10 cellular contexts compared by ENCODE assay signal in genomic region chr4:10032625-10033024, GRCh38. TPM values are rescaled to one million over a fixed set of nuclear protein-coding genes. Genes with fewer than 3 reads are reported as not detected.
DNase-seq lines count a peak whose midpoint lies in the region; ATAC-seq and TF ChIP-seq lines count a peak whose summit lies in the region.
"Had no signal": no experiment of that assay in that cellular context is flagged by ENCODE, and none has a peak within 500 bp of the region (broad histone marks: within the 10 kb centered on the region; RNA-seq: fewer than 3 reads in every experiment).

No MANE protein-coding gene starts in this region.

- no peaks in the 10 kb centered on the region for H3K9me3 ChIP-seq in HEK293 (ENCODE audit: control insufficient read depth, insufficient read depth, low read depth, low read length)
- H3K9me3 ChIP-seq in heart right ventricle: no peaks in the 10 kb centered on the region
- no peaks in the 10 kb centered on the region for H3K9me3 ChIP-seq in skeletal muscle tissue (ENCODE audit: control insufficient read depth in 3 of 3, low read length in 3 of 3)

- POLR2A ChIA-PET in HEK293 (lab: Yijun Ruan, JAX): interaction anchor here (1.0 kb wide), 1 partner anchor 84 kb away, joined by 3 read pairs; the partner anchor contains the start of gene WDR1

- intact Hi-C loops in heart right ventricle (cut with DNase I): no loop called here

- TF ChIP-seq CTCF in HEK293 (tag by site-specific recombination; IDR thresholded peaks at IDR 0.05) (no peak), heart right ventricle (IDR thresholded peaks at IDR 0.05) (no peak), GM20000 (IDR thresholded peaks at IDR 0.05; ENCODE audit: extremely low read depth, missing control alignments) (no peak)

- WGBS in heart right ventricle, 2 donors: 44 to 57% methylated on average over 6 of the region's 6 CpGs

- peak in 6 of 8 donors; percentile 27 to 55 (median 32) for ATAC-seq in heart right ventricle

- H3K9ac ChIP-seq in skeletal muscle tissue (ENCODE audit: low read depth in 1 of 3, low read length in 3 of 3): peak overlapping the region in 1 of 3 donors; percentile 54

- H3K27me3 ChIP-seq in heart right ventricle: no peaks in the 10 kb centered on the region
- no peaks in the 10 kb centered on the region for H3K27me3 ChIP-seq in skeletal muscle tissue (ENCODE audit: control insufficient read depth in 3 of 3, insufficient read depth in 3 of 3, low read length in 3 of 3)

- CTCF ChIA-PET in HEK293 (lab: Yijun Ruan, JAX): interaction anchor here (2.6 kb wide), 1 partner anchor 13 kb away, joined by 12 read pairs; no protein-coding TSS in a partner anchor

- H3K4me1 ChIP-seq in HEK293 (ENCODE audit: control insufficient read depth, insufficient read depth, low read length) (no peaks in the 10 kb centered on the region; the same call in 1 of the 2 replicates), heart right ventricle (peaks cover 16 to 56% (median 38%) of the 10 kb centered on the region in 9 donors), skeletal muscle tissue (ENCODE audit: control insufficient read depth in 3 of 3, insufficient read depth in 3 of 3, low read length in 3 of 3) (peaks cover 49 to 65% (median 59%) of the 10 kb centered on the region in 3 donors)

- H3K27ac ChIP-seq in HEK293 (ENCODE audit: extremely low read depth, low read depth, low read length) (no peak overlapping the region), heart right ventricle (peak overlapping the region in 9 of 10 donors; percentile 17 to 85 (median 58)), skeletal muscle tissue (ENCODE audit: low read depth, low read length) (peak overlapping the region; percentile 62)

- DNase-seq in SIG-M5 (lab: John Stamatoyannopoulos, UW) (peak; percentile 5), heart right ventricle (no peak), DMS114 treated with DMSO at 0.1 percent for 48 hours (lab: John Stamatoyannopoulos, UW; ENCODE audit: unreplicated experiment) (no peak), NCI-H1417 treated with DMSO at 0.1 percent for 48 hours (lab: John Stamatoyannopoulos, UW) (no peak), hippocampal formation (lab: John Stamatoyannopoulos, UW) (no peak), GM20000 (ENCODE audit: low spot score) (no peak)
- DNase-seq: effector CD8-positive, alpha-beta T cell; NCI-H2081 treated with DMSO at 0.1 percent for 48 hours had no signal

- no peaks in the 10 kb centered on the region for H3K36me3 ChIP-seq in HEK293 (ENCODE audit: control insufficient read depth in 2 of 2, insufficient read depth in 1 of 2, low read length in 2 of 2)
- no peaks in the 10 kb centered on the region for H3K36me3 ChIP-seq in heart right ventricle
- no peaks in the 10 kb centered on the region for H3K36me3 ChIP-seq in skeletal muscle tissue (ENCODE audit: control insufficient read depth in 3 of 3, insufficient read depth in 3 of 3, low read length in 3 of 3)

- no peak overlapping the region for H3K4me3 ChIP-seq in HEK293 (ENCODE audit: low read depth, low read length)
- no peak overlapping the region for H3K4me3 ChIP-seq in heart right ventricle
- peak overlapping the region in 1 of 3 donors; percentile 35 for H3K4me3 ChIP-seq in skeletal muscle tissue (ENCODE audit: low read length in 3 of 3)

TF ChIP-seq in HEK293, 187 proteins besides CTCF, POLR2A, EP300 and RAD21:
- TF ChIP-seq ZNF2 (tag by site-specific recombination; IDR thresholded peaks at IDR 0.05) (no peak), TSHZ1 (tag by site-specific recombination; IDR thresholded peaks at IDR 0.05; ENCODE audit: borderline replicate concordance) (no peak), ZNF629 (tag by site-specific recombination; IDR thresholded peaks at IDR 0.05) (0 out of 2 replicates have a peak, but pooled peaks have one; percentile 27)

RNA-seq across cellular contexts. Expression of gene SLC2A9, which starts 11.3 kb away (rescaled TPM):
- total RNA-seq in heart right ventricle: 10 to 100 TPM in 2 of 10 donors, 1 to 10 TPM in 8; 3.2 to 10.9 (median 5.8) TPM
- polyA plus RNA-seq in heart right ventricle: 1 to 10 TPM; 3.1 to 3.8 TPM
- total RNA-seq in skeletal muscle tissue: 1.0 TPM
